ENCODE assay signal across 1 cellular context in the genomic region with DNA sequence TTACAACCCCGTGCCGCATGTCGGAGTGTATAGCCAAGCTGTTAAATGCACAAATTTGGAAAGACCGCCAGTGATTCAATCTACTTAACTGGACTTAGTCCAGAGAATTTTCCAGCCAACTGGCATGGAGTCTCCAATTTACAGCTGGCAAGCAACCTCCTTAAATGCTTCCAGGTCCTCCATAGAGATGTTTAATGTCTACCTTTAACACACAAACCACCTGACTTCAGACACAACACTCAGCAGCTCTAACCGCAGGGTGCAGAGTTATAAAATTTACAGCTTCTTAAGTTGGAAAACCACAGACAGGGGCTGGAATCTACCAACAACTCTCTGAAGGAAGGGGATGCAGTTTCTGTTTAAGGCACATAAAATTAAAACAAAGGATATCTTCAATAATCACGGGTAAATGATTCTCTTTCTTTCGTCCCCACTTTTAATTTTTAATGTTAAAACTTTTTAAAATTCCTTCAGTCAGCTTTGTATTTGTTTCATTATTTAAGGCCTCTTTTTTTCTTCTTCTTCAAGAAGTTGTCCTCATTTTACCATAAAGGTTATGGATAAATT.
TF ChIP-seq lines count a peak whose summit lies in the region.

No MANE protein-coding gene starts in this region.

TF ChIP-seq in HEK293, 187 proteins besides CTCF, POLR2A, EP300 and RAD21 (continued from another document):
- TF ChIP-seq ZNF350 (tag by site-specific recombination; IDR thresholded peaks at IDR 0.05) (no peak), ZNF266 (tag by site-specific recombination; IDR thresholded peaks at IDR 0.05; ENCODE audit: low read depth) (no peak), ZNF169 (tag by site-specific recombination; IDR thresholded peaks at IDR 0.05) (no peak), ZNF416 (tag by site-specific recombination; IDR thresholded peaks at IDR 0.05) (no peak), ZNF16 (tag by site-specific recombination; IDR thresholded peaks at IDR 0.05; ENCODE audit: low read depth) (no peak), ZNF747 (tag by site-specific recombination; IDR thresholded peaks at IDR 0.05) (no peak), SETDB1 (IDR thresholded peaks at IDR 0.05; ENCODE audit: insufficient read length, low read length) (no peak), ZNF184 (tag by site-specific recombination; IDR thresholded peaks at IDR 0.05) (no peak), ZNF274 (IDR thresholded peaks at IDR 0.05; ENCODE audit: low read length) (no peak), ZNF274 (tag by site-specific recombination; IDR thresholded peaks at IDR 0.05; ENCODE audit: borderline replicate concordance) (no peak), ZNF211 (tag by site-specific recombination; IDR thresholded peaks at IDR 0.05; ENCODE audit: low read depth) (no peak), ZNF132 (tag by site-specific recombination; IDR thresholded peaks at IDR 0.05; ENCODE audit: borderline replicate concordance) (no peak), ZNF133 (tag by site-specific recombination; IDR thresholded peaks at IDR 0.05) (no peak), ZBTB8A (tag by site-specific recombination; IDR thresholded peaks at IDR 0.05) (no peak), OVOL3 (tag by site-specific recombination; IDR thresholded peaks at IDR 0.05) (no peak; the same call in 1 of the 2 replicates), GFI1B (tag by site-specific recombination; IDR thresholded peaks at IDR 0.05) (no peak), ZNF510 (tag by site-specific recombination; IDR thresholded peaks at IDR 0.05; ENCODE audit: insufficient replicate concordance) (no peak), ZNF544 (tag by site-specific recombination; IDR thresholded peaks at IDR 0.05) (no peak), SCRT1 (tag by site-specific recombination; IDR thresholded peaks at IDR 0.05; ENCODE audit: borderline replicate concordance) (no peak; the same call in 1 of the 2 replicates), ZNF37A (tag by site-specific recombination; IDR thresholded peaks at IDR 0.05) (no peak), SP3 (tag by site-specific recombination; IDR thresholded peaks at IDR 0.05) (no peak), ZNF555 (tag by site-specific recombination; conservative IDR thresholded peaks at IDR 0.05) (no peak), ZNF221 (tag by site-specific recombination; IDR thresholded peaks at IDR 0.05; ENCODE audit: borderline replicate concordance) (no peak), HOXD13 (CRISPR knock-in tag; IDR thresholded peaks at IDR 0.05; ENCODE audit: borderline replicate concordance) (0 out of 2 replicates have a peak, but pooled peaks have one; percentile 29), ZFP69B (tag by site-specific recombination; IDR thresholded peaks at IDR 0.05) (no peak), GLIS2 (tag by site-specific recombination; IDR thresholded peaks at IDR 0.05) (no peak), ZBTB7A (tag by site-specific recombination; IDR thresholded peaks at IDR 0.05; ENCODE audit: low read depth) (no peak), ZNF623 (tag by site-specific recombination; IDR thresholded peaks at IDR 0.05) (no peak)
- TF ChIP-seq, protein P1, sequence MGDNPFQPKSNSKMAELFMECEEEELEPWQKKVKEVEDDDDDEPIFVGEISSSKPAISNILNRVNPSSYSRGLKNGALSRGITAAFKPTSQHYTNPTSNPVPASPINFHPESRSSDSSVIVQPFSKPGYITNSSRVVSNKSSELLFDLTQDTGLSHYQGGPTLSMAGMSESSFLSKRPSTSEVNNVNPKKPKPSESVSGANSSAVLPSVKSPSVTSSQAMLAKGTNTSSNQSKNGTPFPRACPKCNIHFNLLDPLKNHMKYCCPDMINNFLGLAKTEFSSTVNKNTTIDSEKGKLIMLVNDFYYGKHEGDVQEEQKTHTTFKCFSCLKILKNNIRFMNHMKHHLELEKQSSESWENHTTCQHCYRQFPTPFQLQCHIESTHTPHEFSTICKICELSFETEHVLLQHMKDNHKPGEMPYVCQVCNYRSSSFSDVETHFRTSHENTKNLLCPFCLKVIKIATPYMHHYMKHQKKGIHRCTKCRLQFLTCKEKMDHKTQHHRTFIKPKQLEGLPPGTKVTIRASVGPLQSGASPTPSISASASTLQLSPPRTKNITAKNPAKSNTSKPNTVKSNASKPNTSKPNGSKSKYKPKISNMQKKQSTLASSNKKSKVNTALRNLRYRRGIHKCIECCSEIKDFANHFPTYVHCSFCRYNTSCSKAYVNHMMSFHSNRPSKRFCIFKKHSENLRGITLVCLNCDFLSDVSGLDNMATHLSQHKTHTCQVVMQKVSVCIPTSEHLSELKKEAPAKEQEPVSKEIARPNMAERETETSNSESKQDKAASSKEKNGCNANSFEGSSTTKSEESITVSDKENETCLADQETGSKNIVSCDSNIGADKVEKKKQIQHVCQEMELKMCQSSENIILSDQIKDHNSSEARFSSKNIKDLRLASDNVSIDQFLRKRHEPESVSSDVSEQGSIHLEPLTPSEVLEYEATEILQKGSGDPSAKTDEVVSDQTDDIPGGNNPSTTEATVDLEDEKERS (tag by site-specific recombination; IDR thresholded peaks at IDR 0.05): no peak
- TF ChIP-seq, protein P2, sequence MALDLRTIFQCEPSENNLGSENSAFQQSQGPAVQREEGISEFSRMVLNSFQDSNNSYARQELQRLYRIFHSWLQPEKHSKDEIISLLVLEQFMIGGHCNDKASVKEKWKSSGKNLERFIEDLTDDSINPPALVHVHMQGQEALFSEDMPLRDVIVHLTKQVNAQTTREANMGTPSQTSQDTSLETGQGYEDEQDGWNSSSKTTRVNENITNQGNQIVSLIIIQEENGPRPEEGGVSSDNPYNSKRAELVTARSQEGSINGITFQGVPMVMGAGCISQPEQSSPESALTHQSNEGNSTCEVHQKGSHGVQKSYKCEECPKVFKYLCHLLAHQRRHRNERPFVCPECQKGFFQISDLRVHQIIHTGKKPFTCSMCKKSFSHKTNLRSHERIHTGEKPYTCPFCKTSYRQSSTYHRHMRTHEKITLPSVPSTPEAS (tag by site-specific recombination; IDR thresholded peaks at IDR 0.05): no peak
- TF ChIP-seq, protein P3, sequence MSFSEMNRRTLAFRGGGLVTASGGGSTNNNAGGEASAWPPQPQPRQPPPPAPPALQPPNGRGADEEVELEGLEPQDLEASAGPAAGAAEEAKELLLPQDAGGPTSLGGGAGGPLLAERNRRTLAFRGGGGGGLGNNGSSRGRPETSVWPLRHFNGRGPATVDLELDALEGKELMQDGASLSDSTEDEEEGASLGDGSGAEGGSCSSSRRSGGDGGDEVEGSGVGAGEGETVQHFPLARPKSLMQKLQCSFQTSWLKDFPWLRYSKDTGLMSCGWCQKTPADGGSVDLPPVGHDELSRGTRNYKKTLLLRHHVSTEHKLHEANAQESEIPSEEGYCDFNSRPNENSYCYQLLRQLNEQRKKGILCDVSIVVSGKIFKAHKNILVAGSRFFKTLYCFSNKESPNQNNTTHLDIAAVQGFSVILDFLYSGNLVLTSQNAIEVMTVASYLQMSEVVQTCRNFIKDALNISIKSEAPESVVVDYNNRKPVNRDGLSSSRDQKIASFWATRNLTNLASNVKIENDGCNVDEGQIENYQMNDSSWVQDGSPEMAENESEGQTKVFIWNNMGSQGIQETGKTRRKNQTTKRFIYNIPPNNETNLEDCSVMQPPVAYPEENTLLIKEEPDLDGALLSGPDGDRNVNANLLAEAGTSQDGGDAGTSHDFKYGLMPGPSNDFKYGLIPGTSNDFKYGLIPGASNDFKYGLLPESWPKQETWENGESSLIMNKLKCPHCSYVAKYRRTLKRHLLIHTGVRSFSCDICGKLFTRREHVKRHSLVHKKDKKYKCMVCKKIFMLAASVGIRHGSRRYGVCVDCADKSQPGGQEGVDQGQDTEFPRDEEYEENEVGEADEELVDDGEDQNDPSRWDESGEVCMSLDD (tag by site-specific recombination; IDR thresholded peaks at IDR 0.05): no peak
- TF ChIP-seq, protein P4, sequence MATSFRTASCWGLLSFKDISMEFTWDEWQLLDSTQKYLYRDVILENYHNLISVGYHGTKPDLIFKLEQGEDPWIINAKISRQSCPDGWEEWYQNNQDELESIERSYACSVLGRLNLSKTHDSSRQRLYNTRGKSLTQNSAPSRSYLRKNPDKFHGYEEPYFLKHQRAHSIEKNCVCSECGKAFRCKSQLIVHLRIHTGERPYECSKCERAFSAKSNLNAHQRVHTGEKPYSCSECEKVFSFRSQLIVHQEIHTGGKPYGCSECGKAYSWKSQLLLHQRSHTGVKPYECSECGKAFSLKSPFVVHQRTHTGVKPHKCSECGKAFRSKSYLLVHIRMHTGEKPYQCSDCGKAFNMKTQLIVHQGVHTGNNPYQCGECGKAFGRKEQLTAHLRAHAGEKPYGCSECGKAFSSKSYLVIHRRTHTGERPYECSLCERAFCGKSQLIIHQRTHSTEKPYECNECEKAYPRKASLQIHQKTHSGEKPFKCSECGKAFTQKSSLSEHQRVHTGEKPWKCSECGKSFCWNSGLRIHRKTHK (tag by site-specific recombination; IDR thresholded peaks at IDR 0.05): no peak
- TF ChIP-seq, protein P5, sequence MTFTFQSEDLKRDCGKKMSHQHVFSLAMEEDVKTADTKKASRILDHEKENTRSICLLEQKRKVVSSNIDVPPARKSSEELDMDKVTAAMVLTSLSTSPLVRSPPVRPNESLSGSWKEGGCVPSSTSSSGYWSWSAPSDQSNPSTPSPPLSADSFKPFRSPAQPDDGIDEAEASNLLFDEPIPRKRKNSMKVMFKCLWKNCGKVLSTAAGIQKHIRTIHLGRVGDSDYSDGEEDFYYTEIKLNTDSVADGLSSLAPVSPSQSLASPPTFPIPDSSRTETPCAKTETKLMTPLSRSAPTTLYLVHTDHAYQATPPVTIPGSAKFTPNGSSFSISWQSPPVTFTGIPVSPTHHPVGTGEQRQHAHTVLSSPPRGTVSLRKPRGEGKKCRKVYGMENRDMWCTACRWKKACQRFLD (tag by site-specific recombination; IDR thresholded peaks at IDR 0.05): no peak
- TF ChIP-seq, protein P6, sequence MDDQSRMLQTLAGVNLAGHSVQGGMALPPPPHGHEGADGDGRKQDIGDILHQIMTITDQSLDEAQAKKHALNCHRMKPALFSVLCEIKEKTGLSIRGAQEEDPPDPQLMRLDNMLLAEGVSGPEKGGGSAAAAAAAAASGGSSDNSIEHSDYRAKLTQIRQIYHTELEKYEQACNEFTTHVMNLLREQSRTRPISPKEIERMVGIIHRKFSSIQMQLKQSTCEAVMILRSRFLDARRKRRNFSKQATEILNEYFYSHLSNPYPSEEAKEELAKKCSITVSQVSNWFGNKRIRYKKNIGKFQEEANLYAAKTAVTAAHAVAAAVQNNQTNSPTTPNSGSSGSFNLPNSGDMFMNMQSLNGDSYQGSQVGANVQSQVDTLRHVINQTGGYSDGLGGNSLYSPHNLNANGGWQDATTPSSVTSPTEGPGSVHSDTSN (CRISPR knock-in tag; IDR thresholded peaks at IDR 0.05): no peak
- TF ChIP-seq, protein P7, sequence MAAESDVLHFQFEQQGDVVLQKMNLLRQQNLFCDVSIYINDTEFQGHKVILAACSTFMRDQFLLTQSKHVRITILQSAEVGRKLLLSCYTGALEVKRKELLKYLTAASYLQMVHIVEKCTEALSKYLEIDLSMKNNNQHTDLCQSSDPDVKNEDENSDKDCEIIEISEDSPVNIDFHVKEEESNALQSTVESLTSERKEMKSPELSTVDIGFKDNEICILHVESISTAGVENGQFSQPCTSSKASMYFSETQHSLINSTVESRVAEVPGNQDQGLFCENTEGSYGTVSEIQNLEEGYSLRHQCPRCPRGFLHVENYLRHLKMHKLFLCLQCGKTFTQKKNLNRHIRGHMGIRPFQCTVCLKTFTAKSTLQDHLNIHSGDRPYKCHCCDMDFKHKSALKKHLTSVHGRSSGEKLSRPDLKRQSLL (tag by site-specific recombination; IDR thresholded peaks at IDR 0.05): no peak
- TF ChIP-seq, protein P8, sequence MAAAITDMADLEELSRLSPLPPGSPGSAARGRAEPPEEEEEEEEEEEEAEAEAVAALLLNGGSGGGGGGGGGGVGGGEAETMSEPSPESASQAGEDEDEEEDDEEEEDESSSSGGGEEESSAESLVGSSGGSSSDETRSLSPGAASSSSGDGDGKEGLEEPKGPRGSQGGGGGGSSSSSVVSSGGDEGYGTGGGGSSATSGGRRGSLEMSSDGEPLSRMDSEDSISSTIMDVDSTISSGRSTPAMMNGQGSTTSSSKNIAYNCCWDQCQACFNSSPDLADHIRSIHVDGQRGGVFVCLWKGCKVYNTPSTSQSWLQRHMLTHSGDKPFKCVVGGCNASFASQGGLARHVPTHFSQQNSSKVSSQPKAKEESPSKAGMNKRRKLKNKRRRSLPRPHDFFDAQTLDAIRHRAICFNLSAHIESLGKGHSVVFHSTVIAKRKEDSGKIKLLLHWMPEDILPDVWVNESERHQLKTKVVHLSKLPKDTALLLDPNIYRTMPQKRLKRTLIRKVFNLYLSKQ (tag by site-specific recombination; IDR thresholded peaks at IDR 0.05; ENCODE audit: borderline replicate concordance): no peak
- TF ChIP-seq, protein P9, sequence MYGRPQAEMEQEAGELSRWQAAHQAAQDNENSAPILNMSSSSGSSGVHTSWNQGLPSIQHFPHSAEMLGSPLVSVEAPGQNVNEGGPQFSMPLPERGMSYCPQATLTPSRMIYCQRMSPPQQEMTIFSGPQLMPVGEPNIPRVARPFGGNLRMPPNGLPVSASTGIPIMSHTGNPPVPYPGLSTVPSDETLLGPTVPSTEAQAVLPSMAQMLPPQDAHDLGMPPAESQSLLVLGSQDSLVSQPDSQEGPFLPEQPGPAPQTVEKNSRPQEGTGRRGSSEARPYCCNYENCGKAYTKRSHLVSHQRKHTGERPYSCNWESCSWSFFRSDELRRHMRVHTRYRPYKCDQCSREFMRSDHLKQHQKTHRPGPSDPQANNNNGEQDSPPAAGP (tag by site-specific recombination; IDR thresholded peaks at IDR 0.05): no peak
